ENCODE assay signal across 6 cellular contexts in genomic region chr9:87013490-87013889, GRCh38.
"Had no signal": no experiment of that assay in that cellular context is flagged by ENCODE, and none has a peak within 500 bp of the region (broad histone marks: within the 10 kb centered on the region; RNA-seq: fewer than 3 reads in every experiment).

No MANE protein-coding gene starts in this region.

- H3K4me3 ChIP-seq: K562 had no signal

- FAIRE-seq: HTR-8/SVneo, K562 had no signal

- H3K27ac ChIP-seq: HL-60, KMS-11 had no signal

- H3K9ac ChIP-seq: KMS-11 had no signal

- H3K4me2 ChIP-seq: KMS-11 had no signal

- DNase-seq: KBM-7, KG1 had no signal

- ATAC-seq: K562 had no signal
